ENCODE assay signal across 37 cellular contexts in genomic region chr13:27208514-27208913, GRCh38.
"Had no signal": no experiment of that assay in that cellular context is flagged by ENCODE, and none has a peak within 500 bp of the region (broad histone marks: within the 10 kb centered on the region; RNA-seq: fewer than 3 reads in every experiment).

No MANE protein-coding gene starts in this region.

- H3K27me3 Mint-ChIP-seq: activated naive CD4-positive, alpha-beta T cell treated with anti-CD3 and anti-CD28 coated beads, Interleukin-2, amount 50 U/mL, for 24 hours; activated naive CD8-positive, alpha-beta T cell; activated naive CD8-positive, alpha-beta T cell treated with anti-CD3 and anti-CD28 coated beads for 36 hours; activated naive CD8-positive, alpha-beta T cell treated with anti-CD3 and anti-CD28 coated beads, Interleukin-2, amount 50 U/mL, for 24 hours; activated T-cell treated with anti-CD3 and anti-CD28 coated beads, Interleukin-2, amount 50 U/mL, for 24 hours; activated T-helper 17 cell treated with anti-CD3 and anti-CD28 coated beads, Interleukin-2, amount 50 U/mL, for 72 hours; brain; central memory CD8-positive, alpha-beta T cell had no signal

- H3K4me1 ChIP-seq: adrenal gland, ascending aorta, body of pancreas, breast epithelium had no signal

- H3K9me3 Mint-ChIP-seq: activated naive CD4-positive, alpha-beta T cell treated with anti-CD3 and anti-CD28 coated beads, Interleukin-2, amount 10 ng/mL, durations not matched to agents 7 days and 5 days; activated T-helper 1 cell treated with anti-CD3 and anti-CD28 coated beads, Interleukin-12 subunit alpha, Interleukin-12 subunit beta, Interleukin-2, Interleukin-4 antibody, amounts not matched to agents 30 ng/mL and 10 ng/mL and 1 ng/mL, durations not matched to agents 14 hours and 24 hours and 36 hours; activated T-helper 17 cell treated with anti-CD3 and anti-CD28 coated beads, Interleukin-2, amount 50 U/mL, for 72 hours; central memory CD8-positive, alpha-beta T cell had no signal

- DNase-seq: activated effector memory CD4-positive, alpha-beta T cell treated with anti-CD3 and anti-CD28 coated beads, Interleukin-2, amount 50 U/mL, for 16 hours; activated effector memory CD4-positive, alpha-beta T cell treated with Interleukin-2 at 50 U/mL for 16 hours; activated gamma-delta T cell; activated gamma-delta T cell treated with Interleukin-2 at 50 U/mL for 16 hours; activated naive CD4-positive, alpha-beta T cell; activated naive CD4-positive, alpha-beta T cell treated with anti-CD3 and anti-CD28 coated beads for 36 hours; activated naive CD4-positive, alpha-beta T cell treated with anti-CD3 and anti-CD28 coated beads, Interleukin-2, amount 10 ng/mL, durations not matched to agents 7 days and 5 days; activated naive CD4-positive, alpha-beta T cell treated with anti-CD3 and anti-CD28 coated beads, Interleukin-2, amount 50 U/mL, for 16 hours; activated naive CD4-positive, alpha-beta T cell treated with Interleukin-2 at 50 U/mL for 16 hours; activated naive CD8-positive, alpha-beta T cell treated with anti-CD3 and anti-CD28 coated beads for 36 hours; activated naive CD8-positive, alpha-beta T cell treated with anti-CD3 and anti-CD28 coated beads, Interleukin-2, amount 10 ng/mL, durations not matched to agents 7 days and 5 days; activated naive CD8-positive, alpha-beta T cell treated with anti-CD3 and anti-CD28 coated beads, Interleukin-2, amount 50 U/mL, for 24 hours; activated T-cell treated with anti-CD3 and anti-CD28 coated beads, Interleukin-2, amount 50 U/mL, for 24 hours; activated T-cell treated with anti-CD3 and anti-CD28 coated beads, Interleukin-2, amount 50 U/mL, for 4 hours; activated T-cell treated with anti-CD3 and anti-CD28 coated beads, Interleukin-2, amount 50 U/mL, for 48 hours; activated T-cell treated with anti-CD3 and anti-CD28 coated beads, Interleukin-2, amount 50 U/mL, for 72 hours; adrenal gland; amniotic stem cell; amygdala; anterior cingulate cortex; aorta; body of pancreas; brain microvascular endothelial cell; caudate nucleus; central memory CD4-positive, alpha-beta T cell; cerebellar nuclear complex had no signal

- H3K36me3 ChIP-seq: adrenal gland, ascending aorta, brain microvascular endothelial cell, breast epithelium, cardiac muscle cell had no signal

- H3K36me3 Mint-ChIP-seq: activated naive CD4-positive, alpha-beta T cell treated with anti-CD3 and anti-CD28 coated beads, Interleukin-2, amount 10 ng/mL, durations not matched to agents 7 days and 5 days had no signal

- H3K27ac ChIP-seq: adrenal gland, ascending aorta, body of pancreas, brain microvascular endothelial cell, breast epithelium, cardiac muscle cell had no signal

- H3K27ac Mint-ChIP-seq: activated naive CD4-positive, alpha-beta T cell treated with anti-CD3 and anti-CD28 coated beads for 36 hours; activated naive CD4-positive, alpha-beta T cell treated with anti-CD3 and anti-CD28 coated beads, Interleukin-2, amount 10 ng/mL, durations not matched to agents 7 days and 5 days; activated naive CD4-positive, alpha-beta T cell treated with anti-CD3 and anti-CD28 coated beads, Interleukin-2, amount 50 U/mL, for 24 hours; activated naive CD4-positive, alpha-beta T cell treated with anti-CD3 and anti-CD28 coated beads, Interleukin-2, amount 50 U/mL, for 72 hours; activated naive CD8-positive, alpha-beta T cell; activated naive CD8-positive, alpha-beta T cell treated with anti-CD3 and anti-CD28 coated beads for 36 hours; activated naive CD8-positive, alpha-beta T cell treated with anti-CD3 and anti-CD28 coated beads, Interleukin-2, amount 10 ng/mL, durations not matched to agents 7 days and 5 days; activated naive CD8-positive, alpha-beta T cell treated with anti-CD3 and anti-CD28 coated beads, Interleukin-2, amount 50 U/mL, for 24 hours; activated T-cell treated with anti-CD3 and anti-CD28 coated beads, Interleukin-2, amount 50 U/mL, for 24 hours; activated T-cell treated with anti-CD3 and anti-CD28 coated beads, Interleukin-2, amount 50 U/mL, for 72 hours; activated T-helper 1 cell treated with anti-CD3 and anti-CD28 coated beads, Interleukin-12 subunit alpha, Interleukin-12 subunit beta, Interleukin-2, Interleukin-4 antibody, amounts not matched to agents 30 ng/mL and 10 ng/mL and 1 ng/mL, durations not matched to agents 14 hours and 24 hours and 36 hours; activated T-helper 17 cell treated with anti-CD3 and anti-CD28 coated beads, Interleukin-2, amount 50 U/mL, for 72 hours; activated T-helper 2 cell treated with anti-CD3 and anti-CD28 coated beads, Interferon-gamma antibody, Interleukin-2, Interleukin-4, amounts not matched to agents 10 μg/mL and 5 μg/mL and 100 μg/mL, durations not matched to agents 14 hours and 24 hours and 36 hours; brain had no signal

- H3K4me3 Mint-ChIP-seq: activated naive CD4-positive, alpha-beta T cell treated with anti-CD3 and anti-CD28 coated beads for 36 hours; activated naive CD4-positive, alpha-beta T cell treated with anti-CD3 and anti-CD28 coated beads, Interleukin-2, amount 10 ng/mL, durations not matched to agents 7 days and 5 days; activated naive CD4-positive, alpha-beta T cell treated with anti-CD3 and anti-CD28 coated beads, Interleukin-2, amount 50 U/mL, for 24 hours; activated naive CD8-positive, alpha-beta T cell; activated naive CD8-positive, alpha-beta T cell treated with anti-CD3 and anti-CD28 coated beads for 36 hours; activated naive CD8-positive, alpha-beta T cell treated with anti-CD3 and anti-CD28 coated beads, Interleukin-2, amount 10 ng/mL, durations not matched to agents 7 days and 5 days; activated naive CD8-positive, alpha-beta T cell treated with anti-CD3 and anti-CD28 coated beads, Interleukin-2, amount 50 U/mL, for 24 hours; activated T-cell treated with anti-CD3 and anti-CD28 coated beads, Interleukin-2, amount 50 U/mL, for 24 hours; activated T-cell treated with anti-CD3 and anti-CD28 coated beads, Interleukin-2, amount 50 U/mL, for 4 hours; activated T-cell treated with anti-CD3 and anti-CD28 coated beads, Interleukin-2, amount 50 U/mL, for 72 hours; activated T-helper 1 cell treated with anti-CD3 and anti-CD28 coated beads, Interleukin-12 subunit alpha, Interleukin-12 subunit beta, Interleukin-2, Interleukin-4 antibody, amounts not matched to agents 30 ng/mL and 10 ng/mL and 1 ng/mL, durations not matched to agents 14 hours and 24 hours and 36 hours; activated T-helper 17 cell treated with anti-CD3 and anti-CD28 coated beads, Interleukin-2, amount 50 U/mL, for 72 hours; brain; central memory CD8-positive, alpha-beta T cell had no signal

- H3K4me3 ChIP-seq: adrenal gland, ascending aorta, body of pancreas, breast epithelium, cardiac muscle cell had no signal

- H3K4me1 Mint-ChIP-seq: activated naive CD4-positive, alpha-beta T cell treated with anti-CD3 and anti-CD28 coated beads, Interleukin-2, amount 50 U/mL, for 24 hours; activated T-helper 17 cell treated with anti-CD3 and anti-CD28 coated beads, Interleukin-2, amount 50 U/mL, for 72 hours; brain; central memory CD8-positive, alpha-beta T cell had no signal

- H3K9me3 ChIP-seq: adrenal gland, body of pancreas had no signal
